In genomic region chr12:44881197-44881596, GRCh38 we compare ENCODE assay signal across 26 cellular contexts. TPM values are rescaled to one million over a fixed set of nuclear protein-coding genes. Genes with fewer than 3 reads are reported as not detected.
"Had no signal": no experiment of that assay in that cellular context is flagged by ENCODE, and none has a peak within 500 bp of the region (broad histone marks: within the 10 kb centered on the region; RNA-seq: fewer than 3 reads in every experiment).

No MANE protein-coding gene starts in this region.

- H3K27ac Mint-ChIP-seq: mesothelial cell of epicardium; naive B cell; naive thymus-derived CD8-positive, alpha-beta T cell had no signal

- DNase-seq: dermis blood vessel endothelial cell; dorsolateral prefrontal cortex; effector CD4-positive, alpha-beta T cell; effector memory CD4-positive, alpha-beta T cell; erythroblast; esophagus squamous epithelium; foreskin fibroblast; foreskin melanocyte; heart right ventricle; hippocampal formation; left cardiac atrium; left lung; left ventricle myocardium superior; lower lobe of right lung; mesenchymal stem cell; mucosa of descending colon; naive B cell; naive thymus-derived CD8-positive, alpha-beta T cell had no signal

- H3K36me3 ChIP-seq: esophagus squamous epithelium, gastroesophageal sphincter, heart right ventricle, left lung, lower lobe of right lung had no signal

- H3K36me3 Mint-ChIP-seq: mesothelial cell of epicardium had no signal

- ATAC-seq: esophagus mucosa; gastroesophageal sphincter; heart right ventricle; left cardiac atrium; left lung; left ventricle myocardium superior; lower lobe of right lung; mucosa of descending colon; naive thymus-derived CD8-positive, alpha-beta T cell had no signal

- H3K27ac ChIP-seq: coronary artery, dorsolateral prefrontal cortex, epithelial cell of prostate, esophagus squamous epithelium, gastroesophageal sphincter, heart right ventricle, left lung, lower lobe of right lung had no signal

- FAIRE-seq: colon, islet of Langerhans had no signal

- H3K4me3 Mint-ChIP-seq: mesothelial cell of epicardium; naive B cell; naive thymus-derived CD8-positive, alpha-beta T cell had no signal

- H3K4me3 ChIP-seq: coronary artery, dorsolateral prefrontal cortex, esophagus squamous epithelium, gastroesophageal sphincter, heart right ventricle, left lung, lower lobe of right lung, mucosa of descending colon had no signal

RNA-seq across cellular contexts. Expression of gene NELL2, which starts 5.1 kb away (rescaled TPM):
- total RNA-seq: lung microvascular endothelial cell had no signal
